ENCODE assay signal across 25 cellular contexts in genomic region chr5:6442333-6442732, GRCh38.
"Had no signal": no experiment of that assay in that cellular context is flagged by ENCODE, and none has a peak within 500 bp of the region (broad histone marks: within the 10 kb centered on the region; RNA-seq: fewer than 3 reads in every experiment).

No MANE protein-coding gene starts in this region.

- H2AFZ ChIP-seq: hepatocyte had no signal

- H3K27me3 ChIP-seq: colonic mucosa, foreskin keratinocyte, gastrocnemius medialis, heart left ventricle, heart right ventricle had no signal

- H3K36me3 ChIP-seq: colonic mucosa, esophagus muscularis mucosa, esophagus squamous epithelium, gastrocnemius medialis, gastroesophageal sphincter, heart left ventricle, heart right ventricle had no signal

- ATAC-seq: effector memory CD8-positive, alpha-beta T cell; esophagus mucosa; foreskin keratinocyte; gastrocnemius medialis; gastroesophageal sphincter; heart left ventricle; heart right ventricle had no signal

- H3K9me3 ChIP-seq: colonic mucosa, gastrocnemius medialis had no signal

- H3K4me2 ChIP-seq: hepatocyte had no signal

- H3K4me3 ChIP-seq: colonic mucosa, coronary artery, dorsolateral prefrontal cortex, esophagus muscularis mucosa, esophagus squamous epithelium, gastrocnemius medialis, gastroesophageal sphincter, heart left ventricle, heart right ventricle, hepatocyte had no signal

- H3K79me2 ChIP-seq: hepatocyte had no signal

- H3K27ac ChIP-seq: colonic mucosa, coronary artery, dorsolateral prefrontal cortex, epithelial cell of prostate, esophagus muscularis mucosa, esophagus squamous epithelium, foreskin keratinocyte, gastrocnemius medialis, gastroesophageal sphincter, heart left ventricle, heart right ventricle, hepatocyte had no signal

- H3K4me1 ChIP-seq: colonic mucosa, esophagus muscularis mucosa, esophagus squamous epithelium, foreskin keratinocyte, gastrocnemius medialis, gastroesophageal sphincter, heart left ventricle, heart right ventricle had no signal

- DNase-seq: colonic mucosa; cortex of kidney; dermis blood vessel endothelial cell; dorsolateral prefrontal cortex; effector CD4-positive, alpha-beta T cell; effector CD8-positive, alpha-beta T cell; effector memory CD4-positive, alpha-beta T cell; effector memory CD8-positive, alpha-beta T cell; endodermal cell; erythroblast; esophagus squamous epithelium; foreskin fibroblast; foreskin keratinocyte; foreskin melanocyte; gastrocnemius medialis; glutamatergic neuron; head of caudate nucleus; heart left ventricle; heart right ventricle had no signal
